In the genomic region with DNA sequence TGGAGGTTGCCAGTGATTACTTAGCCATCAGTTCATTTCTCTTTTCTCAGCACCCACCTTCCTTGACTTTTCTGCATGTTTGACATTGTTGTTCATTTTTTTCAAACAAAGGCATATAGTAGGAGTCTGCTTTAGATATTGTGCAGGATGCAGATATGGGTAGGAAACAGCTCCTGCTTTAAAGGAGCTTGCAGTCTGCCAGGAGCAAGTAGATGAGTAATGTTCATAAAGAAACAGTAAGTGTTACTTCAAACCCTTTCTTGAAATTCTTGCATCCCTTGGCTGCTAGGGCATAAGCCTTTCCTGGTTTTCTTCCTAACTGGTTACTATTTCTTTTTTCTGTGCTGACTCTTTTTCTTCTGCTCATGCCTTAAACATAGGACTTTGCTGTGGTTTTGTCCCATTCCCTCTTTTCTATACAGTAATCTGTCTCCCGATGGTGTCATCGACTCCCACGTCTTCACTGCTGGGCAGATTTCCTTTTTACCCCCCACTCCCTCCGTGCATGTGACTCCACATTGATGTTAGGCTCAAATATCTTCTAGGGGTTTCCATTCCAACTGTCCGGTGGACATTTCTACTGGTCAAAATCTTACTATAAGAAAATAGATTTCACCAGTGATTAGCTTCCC, we compare ENCODE assay signal across 25 cellular contexts.
"Had no signal": no experiment of that assay in that cellular context is flagged by ENCODE, and none has a peak within 500 bp of the region (broad histone marks: within the 10 kb centered on the region; RNA-seq: fewer than 3 reads in every experiment).

No MANE protein-coding gene starts in this region.

- H3K27me3 Mint-ChIP-seq: naive thymus-derived CD8-positive, alpha-beta T cell; stimulated activated naive B cell treated with anti-CD40 and anti-IgM and Interleukin-4, amounts not matched to agents 10 μg/mL and 1 μg/mL and 100 μg/mL, for 72 hours; stimulated activated naive CD8-positive, alpha-beta T cell treated with anti-CD3 and anti-CD28 coated beads, Interleukin-15, Interleukin-2, amounts not matched to agents 100 ng/mL and 50 ng/mL, for 24 hours had no signal

- H3K9me3 ChIP-seq: heart right ventricle, left ventricle myocardium inferior, lower lobe of right lung, prostate gland, sigmoid colon, spleen, thoracic aorta, tibial nerve, vagina had no signal

- H3K36me3 ChIP-seq: left ventricle myocardium inferior, lower lobe of right lung, prostate gland, spleen, thoracic aorta, tibial nerve, vagina had no signal

- H3K4me1 ChIP-seq: lower lobe of right lung, prostate gland, tibial nerve had no signal

- ATAC-seq: effector memory CD8-positive, alpha-beta T cell; esophagus mucosa; heart right ventricle; left colon; lower lobe of right lung; naive thymus-derived CD8-positive, alpha-beta T cell; right cardiac atrium; stimulated activated naive B cell treated with anti-CD40 and anti-IgM and Interleukin-4, amounts not matched to agents 10 μg/mL and 1 μg/mL and 100 μg/mL, for 72 hours had no signal

- H3K4me3 Mint-ChIP-seq: effector memory CD8-positive, alpha-beta T cell; naive thymus-derived CD8-positive, alpha-beta T cell; nephron progenitor cell; stimulated activated naive B cell treated with anti-CD40 and anti-IgM and Interleukin-4, amounts not matched to agents 10 μg/mL and 1 μg/mL and 100 μg/mL, for 72 hours; stimulated activated naive CD8-positive, alpha-beta T cell treated with anti-CD3 and anti-CD28 coated beads, Interleukin-15, Interleukin-2, amounts not matched to agents 100 ng/mL and 50 ng/mL, for 24 hours had no signal

- H3K27me3 ChIP-seq: heart right ventricle, sigmoid colon, spleen, tibial nerve, vagina had no signal

- H3K36me3 Mint-ChIP-seq: naive thymus-derived CD8-positive, alpha-beta T cell; stimulated activated naive B cell treated with anti-CD40 and anti-IgM and Interleukin-4, amounts not matched to agents 10 μg/mL and 1 μg/mL and 100 μg/mL, for 72 hours had no signal

- DNase-seq: cortex of kidney; effector memory CD8-positive, alpha-beta T cell; foreskin melanocyte; glutamatergic neuron; heart right ventricle; hippocampal formation; kidney glomerular epithelial cell; left colon; left ventricle myocardium inferior; lower lobe of right lung; naive thymus-derived CD8-positive, alpha-beta T cell; nephron progenitor cell; nucleus accumbens; right cardiac atrium; sigmoid colon; spleen; stimulated activated naive B cell treated with anti-CD40 and anti-IgM and Interleukin-4, amounts not matched to agents 10 μg/mL and 1 μg/mL and 100 μg/mL, for 72 hours had no signal

- H3K27ac ChIP-seq: epithelial cell of prostate, left ventricle myocardium inferior, lower lobe of right lung, prostate gland, sigmoid colon, spleen, thoracic aorta, tibial nerve, vagina had no signal

- H3K9me3 Mint-ChIP-seq: effector memory CD8-positive, alpha-beta T cell; nephron progenitor cell; stimulated activated naive B cell treated with anti-CD40 and anti-IgM and Interleukin-4, amounts not matched to agents 10 μg/mL and 1 μg/mL and 100 μg/mL, for 72 hours; stimulated activated naive CD8-positive, alpha-beta T cell treated with anti-CD3 and anti-CD28 coated beads, Interleukin-15, Interleukin-2, amounts not matched to agents 100 ng/mL and 50 ng/mL, for 24 hours had no signal

- FAIRE-seq: islet of Langerhans had no signal

- H3K4me3 ChIP-seq: heart right ventricle, left ventricle myocardium inferior, lower lobe of right lung, prostate gland, sigmoid colon, spleen, thoracic aorta, tibial nerve, vagina had no signal

- H3K27ac Mint-ChIP-seq: effector memory CD8-positive, alpha-beta T cell; naive thymus-derived CD8-positive, alpha-beta T cell; nephron progenitor cell; stimulated activated naive B cell treated with anti-CD40 and anti-IgM and Interleukin-4, amounts not matched to agents 10 μg/mL and 1 μg/mL and 100 μg/mL, for 72 hours; stimulated activated naive CD8-positive, alpha-beta T cell treated with anti-CD3 and anti-CD28 coated beads, Interleukin-15, Interleukin-2, amounts not matched to agents 100 ng/mL and 50 ng/mL, for 24 hours had no signal
